ENCODE assay signal across 24 cellular contexts in the genomic region with DNA sequence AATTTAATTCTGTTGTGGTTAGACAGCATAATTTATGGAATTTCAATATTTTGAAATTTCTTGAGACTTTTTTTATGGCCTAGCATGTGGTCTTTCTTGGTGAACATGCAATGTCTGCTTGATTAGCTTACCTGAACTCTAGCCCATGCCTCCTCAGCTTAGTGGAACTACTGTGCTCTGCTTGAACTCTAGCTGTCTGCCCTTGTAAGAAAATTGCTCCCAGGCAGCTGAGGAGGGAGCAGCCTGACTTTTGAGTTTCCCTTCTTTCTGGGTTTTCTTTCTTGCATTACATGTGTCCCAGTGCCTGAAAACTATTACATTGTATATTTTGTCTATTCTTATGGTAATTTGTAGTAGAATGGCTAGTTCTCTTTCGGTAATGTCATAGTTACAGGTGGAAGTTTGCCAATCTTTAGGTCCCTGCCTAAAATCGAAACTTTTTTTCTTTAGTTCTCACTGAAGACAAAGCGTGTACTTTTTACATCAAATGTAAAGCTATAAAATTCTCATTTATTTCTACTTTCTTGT.
"Had no signal": no experiment of that assay in that cellular context is flagged by ENCODE, and none has a peak within 500 bp of the region (broad histone marks: within the 10 kb centered on the region; RNA-seq: fewer than 3 reads in every experiment).

No MANE protein-coding gene starts in this region.

- H3K36me3 Mint-ChIP-seq: activated naive CD4-positive, alpha-beta T cell treated with anti-CD3 and anti-CD28 coated beads, Interleukin-2, amount 10 ng/mL, durations not matched to agents 7 days and 5 days; natural killer cell treated with Interleukin-12 subunit alpha and Interleukin-12 subunit beta and Interleukin-15 and Interleukin-18, amount 100 ng/mL, for 72 hours; stimulated activated effector memory CD8-positive, alpha-beta T cell treated with anti-CD3 and anti-CD28 coated beads, Interleukin-12 subunit alpha, Interleukin-12 subunit beta, amount 100 ng/mL, for 72 hours; type B pancreatic cell had no signal

- H3K27me3 ChIP-seq: hepatocyte, neutrophil, pancreas, right lobe of liver, stomach, testis had no signal

- H3K27ac Mint-ChIP-seq: activated CD4-positive, alpha-beta T cell treated with anti-CD3 and anti-CD28 coated beads, Interleukin-2, amount 10 ng/mL, durations not matched to agents 24 days and 14 days; activated CD8-positive, alpha-beta T cell treated with anti-CD3 and anti-CD28 coated beads for 36 hours; activated naive CD4-positive, alpha-beta T cell treated with anti-CD3 and anti-CD28 coated beads, Interleukin-2, amount 10 ng/mL, durations not matched to agents 7 days and 5 days; activated naive CD8-positive, alpha-beta T cell treated with anti-CD3 and anti-CD28 coated beads, Interleukin-2, amount 50 U/mL, for 24 hours; activated T-cell treated with anti-CD3 and anti-CD28 coated beads, Interleukin-2, amount 50 U/mL, for 24 hours; natural killer cell treated with Interleukin-12 subunit alpha and Interleukin-12 subunit beta and Interleukin-15 and Interleukin-18, amount 100 ng/mL, for 72 hours; stimulated activated effector memory CD8-positive, alpha-beta T cell treated with anti-CD3 and anti-CD28 coated beads, Interleukin-12 subunit alpha, Interleukin-12 subunit beta, amount 100 ng/mL, for 72 hours; type B pancreatic cell had no signal

- H3K4me3 Mint-ChIP-seq: activated CD4-positive, alpha-beta T cell treated with anti-CD3 and anti-CD28 coated beads, Interleukin-2, amount 10 ng/mL, durations not matched to agents 24 days and 14 days; activated CD8-positive, alpha-beta T cell treated with anti-CD3 and anti-CD28 coated beads for 36 hours; activated naive CD4-positive, alpha-beta T cell treated with anti-CD3 and anti-CD28 coated beads, Interleukin-2, amount 10 ng/mL, durations not matched to agents 7 days and 5 days; activated naive CD8-positive, alpha-beta T cell treated with anti-CD3 and anti-CD28 coated beads, Interleukin-2, amount 50 U/mL, for 24 hours; activated T-cell treated with anti-CD3 and anti-CD28 coated beads, Interleukin-2, amount 50 U/mL, for 24 hours; natural killer cell treated with Interleukin-12 subunit alpha and Interleukin-12 subunit beta and Interleukin-15 and Interleukin-18, amount 100 ng/mL, for 72 hours; stimulated activated effector memory CD8-positive, alpha-beta T cell treated with anti-CD3 and anti-CD28 coated beads, Interleukin-12 subunit alpha, Interleukin-12 subunit beta, amount 100 ng/mL, for 72 hours; type B pancreatic cell had no signal

- FAIRE-seq: bronchial epithelial cell had no signal

- H3K4me1 Mint-ChIP-seq: activated naive CD4-positive, alpha-beta T cell treated with anti-CD3 and anti-CD28 coated beads, Interleukin-2, amount 10 ng/mL, durations not matched to agents 7 days and 5 days had no signal

- H3K4me1 ChIP-seq: lower lobe of right lung, pancreas, right lobe of liver had no signal

- H3K27ac ChIP-seq: hepatocyte, lower lobe of right lung, neutrophil, pancreas, right lobe of liver, stomach, testis had no signal

- H3K4me3 ChIP-seq: hepatocyte, lower lobe of right lung, pancreas, right lobe of liver, stomach, testis had no signal

- H3K4me2 ChIP-seq: hepatocyte had no signal

- H3K9me3 Mint-ChIP-seq: activated CD4-positive, alpha-beta T cell treated with anti-CD3 and anti-CD28 coated beads, Interleukin-2, amount 10 ng/mL, durations not matched to agents 24 days and 14 days; activated CD8-positive, alpha-beta T cell treated with anti-CD3 and anti-CD28 coated beads for 36 hours; activated naive CD4-positive, alpha-beta T cell treated with anti-CD3 and anti-CD28 coated beads, Interleukin-2, amount 10 ng/mL, durations not matched to agents 7 days and 5 days; activated naive CD8-positive, alpha-beta T cell treated with anti-CD3 and anti-CD28 coated beads, Interleukin-2, amount 50 U/mL, for 24 hours; activated T-cell treated with anti-CD3 and anti-CD28 coated beads, Interleukin-2, amount 50 U/mL, for 24 hours; natural killer cell treated with Interleukin-12 subunit alpha and Interleukin-12 subunit beta and Interleukin-15 and Interleukin-18, amount 100 ng/mL, for 72 hours; stimulated activated effector memory CD8-positive, alpha-beta T cell treated with anti-CD3 and anti-CD28 coated beads, Interleukin-12 subunit alpha, Interleukin-12 subunit beta, amount 100 ng/mL, for 72 hours; type B pancreatic cell had no signal

- ATAC-seq: activated CD8-positive, alpha-beta T cell treated with anti-CD3 and anti-CD28 coated beads for 36 hours; activated naive CD8-positive, alpha-beta T cell treated with anti-CD3 and anti-CD28 coated beads, Interleukin-2, amount 50 U/mL, for 24 hours; left colon; lower lobe of right lung; natural killer cell treated with Interleukin-12 subunit alpha and Interleukin-12 subunit beta and Interleukin-15 and Interleukin-18, amount 100 ng/mL, for 72 hours; pancreas; right lobe of liver; stimulated activated effector memory CD8-positive, alpha-beta T cell treated with anti-CD3 and anti-CD28 coated beads, Interleukin-12 subunit alpha, Interleukin-12 subunit beta, amount 100 ng/mL, for 72 hours had no signal

- DNase-seq: activated CD4-positive, alpha-beta T cell treated with anti-CD3 and anti-CD28 coated beads, Interleukin-2, amount 10 ng/mL, durations not matched to agents 24 days and 14 days; activated CD8-positive, alpha-beta T cell treated with anti-CD3 and anti-CD28 coated beads for 36 hours; activated naive CD4-positive, alpha-beta T cell treated with anti-CD3 and anti-CD28 coated beads, Interleukin-2, amount 10 ng/mL, durations not matched to agents 7 days and 5 days; activated naive CD8-positive, alpha-beta T cell treated with anti-CD3 and anti-CD28 coated beads, Interleukin-2, amount 50 U/mL, for 24 hours; activated T-cell treated with anti-CD3 and anti-CD28 coated beads, Interleukin-2, amount 50 U/mL, for 24 hours; aorta; dermis blood vessel endothelial cell; effector memory CD4-positive, alpha-beta T cell; foreskin fibroblast; islet precursor cell; left colon; lower lobe of right lung; pancreas; right lobe of liver; stimulated activated CD4-positive, alpha-beta T cell treated with anti-CD3 and anti-CD28 coated beads, Interleukin-4, amount 100 ng/mL, for 24 hours; stomach; T-helper 9 cell; testis had no signal

- H2AFZ ChIP-seq: hepatocyte had no signal

- H3K9me3 ChIP-seq: lower lobe of right lung, neutrophil, pancreas, right lobe of liver, stomach, testis had no signal

- H3K36me3 ChIP-seq: lower lobe of right lung, neutrophil, pancreas, right lobe of liver, stomach had no signal

- H3K27me3 Mint-ChIP-seq: activated CD4-positive, alpha-beta T cell treated with anti-CD3 and anti-CD28 coated beads, Interleukin-2, amount 10 ng/mL, durations not matched to agents 24 days and 14 days; activated CD8-positive, alpha-beta T cell treated with anti-CD3 and anti-CD28 coated beads for 36 hours; activated naive CD4-positive, alpha-beta T cell treated with anti-CD3 and anti-CD28 coated beads, Interleukin-2, amount 10 ng/mL, durations not matched to agents 7 days and 5 days; activated naive CD8-positive, alpha-beta T cell treated with anti-CD3 and anti-CD28 coated beads, Interleukin-2, amount 50 U/mL, for 24 hours; activated T-cell treated with anti-CD3 and anti-CD28 coated beads, Interleukin-2, amount 50 U/mL, for 24 hours; natural killer cell treated with Interleukin-12 subunit alpha and Interleukin-12 subunit beta and Interleukin-15 and Interleukin-18, amount 100 ng/mL, for 72 hours; type B pancreatic cell had no signal
